28 cellular contexts compared by ENCODE assay signal in the genomic region with DNA sequence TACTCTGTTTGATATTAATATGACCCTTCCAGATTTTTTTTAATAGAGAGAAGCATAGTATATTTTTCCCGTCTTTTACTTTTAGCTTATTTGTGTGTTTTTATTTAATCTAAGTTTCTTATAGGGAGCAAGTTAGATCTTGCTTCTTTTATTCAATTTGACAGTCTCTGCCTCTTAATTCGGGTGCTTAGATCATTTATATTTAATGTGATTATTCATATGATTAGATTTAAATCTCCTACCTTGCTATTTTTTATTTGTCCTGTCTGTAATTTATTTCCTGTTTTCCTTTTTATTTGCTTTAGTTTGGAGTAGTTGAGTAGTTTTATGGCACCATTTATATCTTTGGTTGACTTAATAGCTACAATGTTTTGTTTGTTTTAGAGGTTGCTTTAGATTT.
"Had no signal": no experiment of that assay in that cellular context is flagged by ENCODE, and none has a peak within 500 bp of the region (broad histone marks: within the 10 kb centered on the region; RNA-seq: fewer than 3 reads in every experiment).

No MANE protein-coding gene starts in this region.

- H3K4me1 ChIP-seq: colonic mucosa, esophagus muscularis mucosa, esophagus squamous epithelium, gastrocnemius medialis, gastroesophageal sphincter, heart left ventricle had no signal

- H3K9me3 ChIP-seq: colonic mucosa, esophagus squamous epithelium, gastrocnemius medialis had no signal

- DNase-seq: colonic mucosa; cortex of kidney; dermis blood vessel endothelial cell; dorsolateral prefrontal cortex; effector CD4-positive, alpha-beta T cell; effector CD8-positive, alpha-beta T cell; effector memory CD4-positive, alpha-beta T cell; effector memory CD8-positive, alpha-beta T cell; endodermal cell; erythroblast; esophagus squamous epithelium; foreskin fibroblast; foreskin keratinocyte; foreskin melanocyte; gastrocnemius medialis; glutamatergic neuron; head of caudate nucleus; heart left ventricle; heart right ventricle had no signal

- ATAC-seq: effector memory CD8-positive, alpha-beta T cell; esophagus mucosa; foreskin keratinocyte; gastrocnemius medialis; gastroesophageal sphincter; heart left ventricle; heart right ventricle had no signal

- H3K27ac ChIP-seq: colonic mucosa, coronary artery, dorsolateral prefrontal cortex, epithelial cell of prostate, esophagus muscularis mucosa, esophagus squamous epithelium, foreskin keratinocyte, gastrocnemius medialis, gastroesophageal sphincter, heart left ventricle, heart right ventricle had no signal

- H3K4me3 ChIP-seq: colonic mucosa, coronary artery, dorsolateral prefrontal cortex, esophagus muscularis mucosa, esophagus squamous epithelium, gastrocnemius medialis, gastroesophageal sphincter, heart left ventricle, heart right ventricle had no signal

- H3K27me3 ChIP-seq: colonic mucosa, esophagus muscularis mucosa, foreskin keratinocyte, gastrocnemius medialis, gastroesophageal sphincter, heart left ventricle, heart right ventricle had no signal

- H3K36me3 ChIP-seq: colonic mucosa, esophagus muscularis mucosa, esophagus squamous epithelium, gastrocnemius medialis, gastroesophageal sphincter, heart left ventricle, heart right ventricle had no signal

- FAIRE-seq: colon, endometrium, endothelial cell of umbilical vein, frontal cortex had no signal
